Comparison of ENCODE assay signal across 7 cellular contexts in genomic region chr15:59303641-59304433, GRCh38.
DNase-seq lines count a peak whose midpoint lies in the region; ATAC-seq and TF ChIP-seq lines count a peak whose summit lies in the region.

No MANE protein-coding gene starts in this region.

- H3K4me3 ChIP-seq in stomach = no peak overlapping the region

- TF ChIP-seq CTCF in stomach (IDR thresholded peaks at IDR 0.05) = no peak

- peaks cover 19 to 75% (median 41%) of the 10 kb centered on the region in 4 donors for H3K4me1 ChIP-seq in stomach

- H3K4me1 Mint-ChIP-seq in dendritic cell treated with granulocyte-macrophage colony-stimulating factor and Interleukin-4, amounts not matched to agents 40 ng/mL and 50 ng/mL, for 4 days (ENCODE audit: low read depth) = peaks cover 57% of the 10 kb centered on the region

- peak overlapping the region; percentile 41 for H3K27ac Mint-ChIP-seq in dendritic cell treated with granulocyte-macrophage colony-stimulating factor and Interleukin-4, amounts not matched to agents 40 ng/mL and 50 ng/mL, for 4 days

- no peak overlapping the region for H3K4me3 Mint-ChIP-seq in dendritic cell treated with granulocyte-macrophage colony-stimulating factor and Interleukin-4, amounts not matched to agents 40 ng/mL and 50 ng/mL, for 4 days

- no peaks in the 10 kb centered on the region for H3K9me3 ChIP-seq in stomach

- H3K27me3 ChIP-seq in stomach = no peaks in the 10 kb centered on the region

- ATAC-seq in GM19463 (IDR thresholded peaks at IDR 0.05; ENCODE audit: unreplicated experiment) (peak; percentile 58), HG03520 (IDR thresholded peaks at IDR 0.05; ENCODE audit: unreplicated experiment) (no peak)

- intact Hi-C loops in dendritic cell treated with granulocyte-macrophage colony-stimulating factor and Interleukin-4, amounts not matched to agents 40 ng/mL and 50 ng/mL, for 4 days (cut with micrococcal nuclease) = loop anchor here (5.0 kb wide), 2 partner anchors 68 to 127 kb away; partner anchors contain the start of gene MYO1E
- intact Hi-C loops in stomach (cut with DNase I; ENCODE audit: low total_unique reads) = no loop called here

- no peaks in the 10 kb centered on the region for H3K36me3 ChIP-seq in stomach

- peaks cover 9% of the 10 kb centered on the region for H3K36me3 Mint-ChIP-seq in dendritic cell treated with granulocyte-macrophage colony-stimulating factor and Interleukin-4, amounts not matched to agents 40 ng/mL and 50 ng/mL, for 4 days (ENCODE audit: low read depth)

- WGBS in stomach, 5 donors = 82 to 87% (median 83%) methylated on average over 20 of the region's 20 CpGs

- no peaks in the 10 kb centered on the region for H3K9me3 Mint-ChIP-seq in dendritic cell treated with granulocyte-macrophage colony-stimulating factor and Interleukin-4, amounts not matched to agents 40 ng/mL and 50 ng/mL, for 4 days

- no peak for TF ChIP-seq EP300 in stomach (IDR thresholded peaks at IDR 0.05)

- TF ChIP-seq POLR2A in stomach (IDR thresholded peaks at IDR 0.05) = no peak

- H3K27ac ChIP-seq in stomach = peak overlapping the region in 1 of 5 donors; percentile 75

- no peaks in the 10 kb centered on the region for H3K27me3 Mint-ChIP-seq in dendritic cell treated with granulocyte-macrophage colony-stimulating factor and Interleukin-4, amounts not matched to agents 40 ng/mL and 50 ng/mL, for 4 days

- DNase-seq in HS-27A (ENCODE audit: low read depth) = peak; percentile 40
- DNase-seq in stomach = peak; percentile 40
- DNase-seq in T-helper 1 cell = no peak
- no peak for DNase-seq in mesenteric fat pad (ENCODE audit: low spot score)

Comparison
In these comparisons a context has a peak if more than half of its experiments do, and no peak if none do; other contexts are left out.
1. DNase-seq: peak in HS-27A (single experiment) and stomach (single experiment); none in T-helper 1 cell (0 of 5) and mesenteric fat pad (single experiment).